ENCODE assay signal across 12 cellular contexts in genomic region chr20:61464634-61465033, GRCh38.
DNase-seq lines count a peak whose midpoint lies in the region; ATAC-seq and TF ChIP-seq lines count a peak whose summit lies in the region.
"Had no signal": no experiment of that assay in that cellular context is flagged by ENCODE, and none has a peak within 500 bp of the region (broad histone marks: within the 10 kb centered on the region; RNA-seq: fewer than 3 reads in every experiment).

No MANE protein-coding gene starts in this region.

- no peak overlapping the region for H3K4me3 ChIP-seq in mucosa of descending colon
- H3K4me3 ChIP-seq: GM12878 had no signal

- H3K27ac ChIP-seq in substantia nigra (ENCODE audit: low read depth, low read length, poor library complexity, severe bottlenecking): peak overlapping the region; percentile 45
- H3K27ac ChIP-seq: C4-2B had no signal

- H3K9me3 ChIP-seq in mucosa of descending colon: peaks cover 3% of the 10 kb centered on the region

- intact Hi-C loops in mucosa of descending colon (cut with DNase I, micrococcal nuclease): no loop called here

- no peaks in the 10 kb centered on the region for H3K4me1 ChIP-seq in mucosa of descending colon (ENCODE audit: low read depth)
- H3K4me1 ChIP-seq: Caco-2 had no signal

- DNase-seq in inferior parietal cortex (ENCODE audit: extremely low spot score) (peak; percentile 31), midbrain (lab: John Stamatoyannopoulos, UW) (peak; percentile 13), substantia nigra (lab: John Stamatoyannopoulos, UW) (peak in 11 of 49 donors; percentile 5 to 25 (median 14)), mucosa of descending colon (no peak), HK-2 (ENCODE audit: unreplicated experiment) (no peak)
- no peak for DNase-seq in stimulated activated CD4-positive, alpha-beta T cell treated with anti-CD3 and anti-CD28 coated beads, Interleukin-4, amount 100 ng/mL, for 4 hours
- DNase-seq: Caco-2; CD4-positive, alpha-beta T cell; GDM1; H9 had no signal

- TF ChIP-seq CTCF in mucosa of descending colon (IDR thresholded peaks at IDR 0.05): no peak

- ATAC-seq in mucosa of descending colon: no peak
- ATAC-seq: GM12878 had no signal

- no peaks in the 10 kb centered on the region for H3K36me3 ChIP-seq in mucosa of descending colon (ENCODE audit: low read depth)

Comparison
In these comparisons a context has a peak if more than half of its experiments do, and no peak if none do; other contexts are left out.
1. DNase-seq: peak in inferior parietal cortex (single experiment) and midbrain (single experiment); none in mucosa of descending colon (0 of 3), HK-2 (single experiment) and stimulated activated CD4-positive, alpha-beta T cell treated with anti-CD3 and anti-CD28 coated beads, Interleukin-4, amount 100 ng/mL, for 4 hours (0 of 2).